Comparison of ENCODE assay signal across 8 cellular contexts in genomic region chr15:82646250-82647044, GRCh38. TPM values are rescaled to one million over a fixed set of nuclear protein-coding genes. Genes with fewer than 3 reads are reported as not detected.
A peak's percentile ranks its signal among the peaks of the same experiment; 100 is the strongest.
DNase-seq lines count a peak whose midpoint lies in the region; ATAC-seq and TF ChIP-seq lines count a peak whose summit lies in the region.

No MANE protein-coding gene starts in this region.

- peaks cover 17% of the 10 kb centered on the region for H3K4me1 ChIP-seq in CD4-positive, alpha-beta memory T cell (ENCODE audit: insufficient read depth, low read length)

- ATAC-seq in GM19395 (IDR thresholded peaks at IDR 0.05; ENCODE audit: unreplicated experiment) = no peak

- CTCF ChIA-PET in CD4-positive, alpha-beta memory T cell (lab: Charles Lee; ENCODE audit: partially characterized antibody) = interaction anchor here (1.1 kb wide), 1 partner anchor 353 kb away, joined by 3 read pairs; no protein-coding TSS in a partner anchor

- no peaks in the 10 kb centered on the region for H3K36me3 Mint-ChIP-seq in CD4-positive, alpha-beta memory T cell
- no peaks in the 10 kb centered on the region for H3K36me3 Mint-ChIP-seq in dendritic cell treated with granulocyte-macrophage colony-stimulating factor and Interleukin-4, amounts not matched to agents 40 ng/mL and 50 ng/mL, for 4 days (ENCODE audit: low read depth)
- no peaks in the 10 kb centered on the region for H3K36me3 Mint-ChIP-seq in neural crest cell (ENCODE audit: low read depth)

- H3K4me1 Mint-ChIP-seq in CD4-positive, alpha-beta memory T cell = peaks cover 3 to 15% (median 9%) of the 10 kb centered on the region in 4 donors
- H3K4me1 Mint-ChIP-seq in dendritic cell treated with granulocyte-macrophage colony-stimulating factor and Interleukin-4, amounts not matched to agents 40 ng/mL and 50 ng/mL, for 4 days (ENCODE audit: low read depth) = peaks cover 5% of the 10 kb centered on the region
- peaks cover 16% of the 10 kb centered on the region for H3K4me1 Mint-ChIP-seq in neural crest cell

- H3K4me3 Mint-ChIP-seq in CD4-positive, alpha-beta memory T cell = peak overlapping the region; percentile 36 to 83 (median 67)
- H3K4me3 Mint-ChIP-seq in dendritic cell treated with granulocyte-macrophage colony-stimulating factor and Interleukin-4, amounts not matched to agents 40 ng/mL and 50 ng/mL, for 4 days = peak overlapping the region; percentile 57
- H3K4me3 Mint-ChIP-seq in neural crest cell = peak overlapping the region; percentile 44

- peaks cover 0 to 3% (median 0%) of the 10 kb centered on the region in 8 donors for H3K9me3 Mint-ChIP-seq in CD4-positive, alpha-beta memory T cell
- no peaks in the 10 kb centered on the region for H3K9me3 Mint-ChIP-seq in dendritic cell treated with granulocyte-macrophage colony-stimulating factor and Interleukin-4, amounts not matched to agents 40 ng/mL and 50 ng/mL, for 4 days
- H3K9me3 Mint-ChIP-seq in neural crest cell = no peaks in the 10 kb centered on the region

- no peaks in the 10 kb centered on the region for H3K36me3 ChIP-seq in CD4-positive, alpha-beta memory T cell (ENCODE audit: insufficient read depth, low read length)

- DNase-seq in CD4-positive, alpha-beta memory T cell = no peak
- DNase-seq in NCI-H1436 treated with DMSO at 0.1 percent for 48 hours (lab: John Stamatoyannopoulos, UW) (peak; percentile 62), neural crest cell (ENCODE audit: low read depth, low spot score) (no peak), NCI-H1930 (lab: John Stamatoyannopoulos, UW) (no peak), middle frontal gyrus (ENCODE audit: extremely low spot score, low spot score) (no peak), ureter (ENCODE audit: low spot score) (no peak)

- peaks cover 38 to 43% of the 10 kb centered on the region in 2 donors for H3K27me3 Mint-ChIP-seq in CD4-positive, alpha-beta memory T cell
- peaks cover 81% of the 10 kb centered on the region for H3K27me3 Mint-ChIP-seq in dendritic cell treated with granulocyte-macrophage colony-stimulating factor and Interleukin-4, amounts not matched to agents 40 ng/mL and 50 ng/mL, for 4 days
- H3K27me3 Mint-ChIP-seq in neural crest cell (ENCODE audit: low read depth) = peaks cover 93% of the 10 kb centered on the region

- peaks cover 21% of the 10 kb centered on the region for H3K27me3 ChIP-seq in CD4-positive, alpha-beta memory T cell (ENCODE audit: insufficient read depth, low read length)

- no peak overlapping the region for H3K27ac ChIP-seq in CD4-positive, alpha-beta memory T cell (ENCODE audit: low read depth, low read length)

- H3K9me3 ChIP-seq in CD4-positive, alpha-beta memory T cell (ENCODE audit: control insufficient read depth in 1 of 2, low read length in 2 of 2) = no peaks in the 10 kb centered on the region

- no peak for TF ChIP-seq CTCF in neural crest cell (conservative IDR thresholded peaks at IDR 0.05)

- intact Hi-C loops in CD4-positive, alpha-beta memory T cell (cut with micrococcal nuclease) = no loop called here
- intact Hi-C loops in dendritic cell treated with granulocyte-macrophage colony-stimulating factor and Interleukin-4, amounts not matched to agents 40 ng/mL and 50 ng/mL, for 4 days (cut with micrococcal nuclease) = no loop called here

- H3K27ac Mint-ChIP-seq in CD4-positive, alpha-beta memory T cell = peak overlapping the region in 1 of 7 donors; percentile 29
- no peak overlapping the region for H3K27ac Mint-ChIP-seq in dendritic cell treated with granulocyte-macrophage colony-stimulating factor and Interleukin-4, amounts not matched to agents 40 ng/mL and 50 ng/mL, for 4 days
- peak overlapping the region; percentile 43 for H3K27ac Mint-ChIP-seq in neural crest cell (ENCODE audit: unreplicated experiment)

- POLR2A ChIA-PET in CD4-positive, alpha-beta memory T cell (lab: Charles Lee; ENCODE audit: partially characterized antibody) = interaction anchor here (1.3 to 2.2 kb wide), 2 partner anchors 34 to 164 kb away, joined by 4 to 13 read pairs; no protein-coding TSS in a partner anchor

- H3K4me3 ChIP-seq in CD4-positive, alpha-beta memory T cell (ENCODE audit: low read length in 2 of 2) = no peak overlapping the region

RNA-seq across cellular contexts. Expression of gene CPEB1, which starts 0.7 kb away (rescaled TPM):
- total RNA-seq in CD4-positive, alpha-beta memory T cell = under 1 TPM; 0.17 to 0.38 TPM
- polyA plus RNA-seq in CD4-positive, alpha-beta memory T cell = under 1 TPM; 0.39 to 0.55 TPM
- 0.72 and 0.84 TPM in 2 replicates for total RNA-seq in neural crest cell
- 3.7 TPM for total RNA-seq in ureter
